ENCODE assay signal across 16 cellular contexts in the genomic region with DNA sequence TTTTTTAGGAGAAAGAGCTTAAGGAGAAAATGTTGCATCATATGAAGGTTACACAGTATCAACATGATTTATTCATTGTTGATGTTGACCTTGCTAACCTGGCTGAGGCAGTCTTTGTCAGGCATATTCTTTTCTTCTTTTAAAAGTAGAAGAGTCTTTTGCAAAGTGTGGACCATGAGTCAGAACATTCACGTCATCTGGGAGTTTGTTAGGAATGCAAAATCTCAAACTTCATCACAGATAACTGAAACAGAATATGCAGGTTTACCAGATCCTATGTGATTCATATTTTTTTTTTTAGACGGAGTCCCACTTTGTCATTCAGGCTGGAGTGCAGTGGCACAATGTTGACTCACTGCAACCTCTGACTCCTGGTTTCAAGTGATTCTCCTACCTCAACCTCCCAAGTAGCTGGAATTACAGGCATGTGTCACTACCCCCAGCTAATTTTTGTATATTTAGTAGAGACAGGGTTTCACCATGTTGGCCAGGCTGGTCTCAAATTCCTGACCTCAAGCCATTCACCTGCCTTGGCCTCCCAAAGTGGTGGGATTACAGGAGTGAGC.
A peak's percentile ranks its signal among the peaks of the same experiment; 100 is the strongest.
DNase-seq lines count a peak whose midpoint lies in the region; ATAC-seq, FAIRE-seq and TF ChIP-seq lines count a peak whose summit lies in the region.
"Had no signal": no experiment of that assay in that cellular context is flagged by ENCODE, and none has a peak within 500 bp of the region (broad histone marks: within the 10 kb centered on the region; RNA-seq: fewer than 3 reads in every experiment).

No MANE protein-coding gene starts in this region.

- ATAC-seq in HepG2: no peak
- ATAC-seq in right lobe of liver: no peak
- peak; percentile 88 for ATAC-seq in foreskin keratinocyte
- ATAC-seq in HG03520 (IDR thresholded peaks at IDR 0.05; ENCODE audit: unreplicated experiment): no peak
- ATAC-seq in GM18517 (IDR thresholded peaks at IDR 0.05; ENCODE audit: unreplicated experiment): no peak
- ATAC-seq: activated CD8-positive, alpha-beta memory T cell treated with anti-CD3 and anti-CD28 coated beads, Interleukin-2, amount 10 ng/mL, durations not matched to agents 7 days and 5 days; naive thymus-derived CD4-positive, alpha-beta T cell had no signal

- FAIRE-seq in HepG2 (lab: Jason Lieb, UNC): no peak
- FAIRE-seq: A204.1, frontal cortex had no signal

- H3K4me1 ChIP-seq in HepG2 (ENCODE audit: insufficient read depth, low read length): no peaks in the 10 kb centered on the region
- H3K4me1 ChIP-seq in right lobe of liver: no peaks in the 10 kb centered on the region
- H3K4me1 ChIP-seq in foreskin keratinocyte: peaks cover 15% of the 10 kb centered on the region

- TF ChIP-seq POLR2A in HepG2 (IDR thresholded peaks at IDR 0.05; ENCODE audit: insufficient read depth in 1 of 2, low read depth in 2 of 2, low read length in 2 of 2) (no peak), right lobe of liver (IDR thresholded peaks at IDR 0.05) (no peak)

- POLR2A ChIA-PET in HepG2 (lab: Yijun Ruan, JAX): no interaction called here

- in situ Hi-C loops in HepG2 (cut with HindIII; ENCODE audit: extremely low pct_ligation_motif_present, low pct_unique_long_range_greater_than_20kb): no loop called here

- intact Hi-C loops in HepG2 (cut with micrococcal nuclease; ENCODE audit: unreplicated experiment): no loop called here
- intact Hi-C loops in right lobe of liver (cut with DNase I): no loop called here

- H3K4me3 ChIP-seq in HepG2 (replicated peaks in 1 of 3; ENCODE audit: insufficient read depth in 1 of 3, low read depth in 2 of 3, low read length in 3 of 3): no peak overlapping the region
- H3K4me3 ChIP-seq in right lobe of liver: no peak overlapping the region
- H3K4me3 ChIP-seq: coronary artery had no signal

- no peak overlapping the region for H2AFZ ChIP-seq in HepG2 (ENCODE audit: low read length)

- H3K9me3 ChIP-seq in HepG2 (ENCODE audit: low read length) (peaks cover 4% of the 10 kb centered on the region; the same call in 1 of the 2 replicates), right lobe of liver (no peaks in the 10 kb centered on the region)

- no peaks in the 10 kb centered on the region for H3K79me2 ChIP-seq in HepG2 (ENCODE audit: insufficient read depth, low read length)

- H3K9ac ChIP-seq in HepG2 (ENCODE audit: insufficient read depth, low read depth, low read length): no peak overlapping the region

- no peak for DNase-seq in HepG2 (ENCODE audit: low spot score)
- no peak for DNase-seq in right lobe of liver
- DNase-seq in T1000 (lab: John Stamatoyannopoulos, UW): peak; percentile 46
- DNase-seq in foreskin keratinocyte: peak; percentile 93 to 97
- no peak for DNase-seq in SK-N-DZ (ENCODE audit: low spot score)
- no peak for DNase-seq in C1 segment of cervical spinal cord (lab: John Stamatoyannopoulos, UW)
- DNase-seq: activated CD8-positive, alpha-beta memory T cell treated with anti-CD3 and anti-CD28 coated beads, Interleukin-2, amount 10 ng/mL, durations not matched to agents 7 days and 5 days; activated naive CD4-positive, alpha-beta T cell treated with anti-CD3 and anti-CD28 coated beads, Interleukin-2, amount 50 U/mL, for 16 hours; GDM1; naive thymus-derived CD4-positive, alpha-beta T cell; NCI-H2227 treated with DMSO at 0.1 percent for 48 hours had no signal

- BruUV-seq in HepG2 (replicated peaks; lab: Mats Ljungman, UMichigan): no TSS peak

- no peaks in the 10 kb centered on the region for H3K36me3 ChIP-seq in HepG2 (replicated peaks in 1 of 2; ENCODE audit: control insufficient read depth in 1 of 2, insufficient read depth in 2 of 2, low read length in 2 of 2)
- no peaks in the 10 kb centered on the region for H3K36me3 ChIP-seq in right lobe of liver

- TF ChIP-seq RAD21 in HepG2 (CRISPR knock-in tag; IDR thresholded peaks at IDR 0.05): no peak

- no peak overlapping the region for H3K4me2 ChIP-seq in HepG2 (ENCODE audit: low read depth, low read length)

- CTCF ChIA-PET in HepG2 (lab: Yijun Ruan, JAX; ENCODE audit: low intra/inter-chr PET ratio, low total read pairs): no interaction called here

- TF ChIP-seq EP300 in HepG2 (IDR thresholded peaks at IDR 0.05; ENCODE audit: low read depth in 2 of 2, low read length in 2 of 2): no peak
- TF ChIP-seq EP300 in HepG2 (CRISPR knock-in tag; IDR thresholded peaks at IDR 0.05; ENCODE audit: borderline replicate concordance): no peak

- H3K27me3 ChIP-seq in HepG2 (ENCODE audit: control insufficient read depth in 1 of 2, insufficient read depth in 2 of 2, low read length in 2 of 2) (no peaks in the 10 kb centered on the region), right lobe of liver (no peaks in the 10 kb centered on the region), foreskin keratinocyte (no peaks in the 10 kb centered on the region)

- WGBS in HepG2 (ENCODE audit: low lambda C conversion rate): 0% methylated on average over 2 of the region's 2 CpGs
- WGBS in right lobe of liver (ENCODE audit: insufficient coverage, low coverage, low lambda C conversion rate, missing lambda C conversion rate): 45% methylated on average over 2 of the region's 2 CpGs

- TF ChIP-seq CTCF in HepG2 (CRISPR knock-in tag; IDR thresholded peaks at IDR 0.05) (no peak), right lobe of liver (IDR thresholded peaks at IDR 0.05) (no peak), foreskin keratinocyte (conservative IDR thresholded peaks at IDR 0.05) (no peak)

- no peaks in the 10 kb centered on the region for H4K20me1 ChIP-seq in HepG2 (ENCODE audit: insufficient read depth, low read length)

- H3K27ac ChIP-seq in HepG2 (ENCODE audit: extremely low read length, insufficient read depth, low read length) (no peak overlapping the region), right lobe of liver (no peak overlapping the region), foreskin keratinocyte (peak overlapping the region; percentile 68)
- H3K27ac ChIP-seq: coronary artery had no signal

TF ChIP-seq in HepG2, 621 proteins besides CTCF, POLR2A, EP300 and RAD21 (continues in another document):
- TF ChIP-seq TP53 (CRISPR knock-in tag; conservative IDR thresholded peaks at IDR 0.05) (no peak), CEBPB (IDR thresholded peaks at IDR 0.05; ENCODE audit: borderline replicate concordance, low read depth, low read length) (peak; percentile 43; the same call in 1 of the 2 replicates), ATF1 (CRISPR knock-in tag; IDR thresholded peaks at IDR 0.05) (no peak), CREB1 (IDR thresholded peaks at IDR 0.05) (peak; percentile 68), CREB1 (CRISPR knock-in tag; IDR thresholded peaks at IDR 0.05) (no peak), RAD51 (IDR thresholded peaks at IDR 0.05; ENCODE audit: borderline replicate concordance) (no peak), ZNF317 (CRISPR knock-in tag; IDR thresholded peaks at IDR 0.05) (no peak), ATF7 (IDR thresholded peaks at IDR 0.05) (no peak), ATF7 (CRISPR knock-in tag; IDR thresholded peaks at IDR 0.05) (no peak), ZNF17 (CRISPR knock-in tag; IDR thresholded peaks at IDR 0.05) (no peak), ZIK1 (CRISPR knock-in tag; IDR thresholded peaks at IDR 0.05; ENCODE audit: borderline replicate concordance, low read depth) (no peak), FOSL1 (CRISPR knock-in tag; IDR thresholded peaks at IDR 0.05; ENCODE audit: borderline replicate concordance) (no peak), PBX2 (CRISPR knock-in tag; IDR thresholded peaks at IDR 0.05) (no peak), FOXM1 (CRISPR knock-in tag; IDR thresholded peaks at IDR 0.05) (no peak)
- TF ChIP-seq, protein P1, sequence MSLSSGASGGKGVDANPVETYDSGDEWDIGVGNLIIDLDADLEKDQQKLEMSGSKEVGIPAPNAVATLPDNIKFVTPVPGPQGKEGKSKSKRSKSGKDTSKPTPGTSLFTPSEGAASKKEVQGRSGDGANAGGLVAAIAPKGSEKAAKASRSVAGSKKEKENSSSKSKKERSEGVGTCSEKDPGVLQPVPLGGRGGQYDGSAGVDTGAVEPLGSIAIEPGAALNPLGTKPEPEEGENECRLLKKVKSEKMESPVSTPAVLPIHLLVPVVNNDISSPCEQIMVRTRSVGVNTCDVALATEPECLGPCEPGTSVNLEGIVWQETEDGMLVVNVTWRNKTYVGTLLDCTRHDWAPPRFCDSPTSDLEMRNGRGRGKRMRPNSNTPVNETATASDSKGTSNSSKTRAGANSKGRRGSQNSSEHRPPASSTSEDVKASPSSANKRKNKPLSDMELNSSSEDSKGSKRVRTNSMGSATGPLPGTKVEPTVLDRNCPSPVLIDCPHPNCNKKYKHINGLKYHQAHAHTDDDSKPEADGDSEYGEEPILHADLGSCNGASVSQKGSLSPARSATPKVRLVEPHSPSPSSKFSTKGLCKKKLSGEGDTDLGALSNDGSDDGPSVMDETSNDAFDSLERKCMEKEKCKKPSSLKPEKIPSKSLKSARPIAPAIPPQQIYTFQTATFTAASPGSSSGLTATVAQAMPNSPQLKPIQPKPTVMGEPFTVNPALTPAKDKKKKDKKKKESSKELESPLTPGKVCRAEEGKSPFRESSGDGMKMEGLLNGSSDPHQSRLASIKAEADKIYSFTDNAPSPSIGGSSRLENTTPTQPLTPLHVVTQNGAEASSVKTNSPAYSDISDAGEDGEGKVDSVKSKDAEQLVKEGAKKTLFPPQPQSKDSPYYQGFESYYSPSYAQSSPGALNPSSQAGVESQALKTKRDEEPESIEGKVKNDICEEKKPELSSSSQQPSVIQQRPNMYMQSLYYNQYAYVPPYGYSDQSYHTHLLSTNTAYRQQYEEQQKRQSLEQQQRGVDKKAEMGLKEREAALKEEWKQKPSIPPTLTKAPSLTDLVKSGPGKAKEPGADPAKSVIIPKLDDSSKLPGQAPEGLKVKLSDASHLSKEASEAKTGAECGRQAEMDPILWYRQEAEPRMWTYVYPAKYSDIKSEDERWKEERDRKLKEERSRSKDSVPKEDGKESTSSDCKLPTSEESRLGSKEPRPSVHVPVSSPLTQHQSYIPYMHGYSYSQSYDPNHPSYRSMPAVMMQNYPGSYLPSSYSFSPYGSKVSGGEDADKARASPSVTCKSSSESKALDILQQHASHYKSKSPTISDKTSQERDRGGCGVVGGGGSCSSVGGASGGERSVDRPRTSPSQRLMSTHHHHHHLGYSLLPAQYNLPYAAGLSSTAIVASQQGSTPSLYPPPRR (CRISPR knock-in tag; IDR thresholded peaks at IDR 0.05; ENCODE audit: borderline replicate concordance): no peak

Comparison
In these comparisons a context has a peak if more than half of its experiments do, and no peak if none do; other contexts are left out.
1. DNase-seq: peak in T1000 (single experiment) and foreskin keratinocyte (2 of 2); none in HepG2 (single experiment), right lobe of liver (0 of 3), SK-N-DZ (single experiment) and C1 segment of cervical spinal cord (0 of 14).